In genomic region chr12:130439250-130439649, GRCh38 we compare ENCODE assay signal across 29 cellular contexts.
"Had no signal": no experiment of that assay in that cellular context is flagged by ENCODE, and none has a peak within 500 bp of the region (broad histone marks: within the 10 kb centered on the region; RNA-seq: fewer than 3 reads in every experiment).

No MANE protein-coding gene starts in this region.

- H3K9me3 ChIP-seq: mucosa of descending colon, ovary, prostate gland, upper lobe of left lung had no signal

- H3K27me3 ChIP-seq: esophagus muscularis mucosa, ovary, upper lobe of left lung had no signal

- H3K4me1 Mint-ChIP-seq: activated B cell treated with CpG ODN at 0.5 μM for 24 hours; endodermal cell; stimulated activated memory B cell treated with anti-CD40 and anti-IgM and Interleukin-4, amounts not matched to agents 10 μg/mL and 1 μg/mL and 100 μg/mL, for 72 hours; stimulated activated naive CD8-positive, alpha-beta T cell treated with anti-CD3 and anti-CD28 coated beads, Interleukin-15, amount 100 ng/mL, for 72 hours had no signal

- H3K27me3 Mint-ChIP-seq: activated B cell treated with CpG ODN at 0.5 μM for 24 hours; activated CD8-positive, alpha-beta T cell treated with anti-CD3 and anti-CD28 coated beads for 36 hours; dendritic cell treated with granulocyte-macrophage colony-stimulating factor and Interleukin-4, amounts not matched to agents 40 ng/mL and 50 ng/mL, for 4 days; stimulated activated memory B cell treated with anti-CD40 and anti-IgM and Interleukin-4, amounts not matched to agents 10 μg/mL and 1 μg/mL and 100 μg/mL, for 72 hours; stimulated activated naive CD8-positive, alpha-beta T cell treated with anti-CD3 and anti-CD28 coated beads, Interleukin-15, amount 100 ng/mL, for 72 hours had no signal

- ATAC-seq: activated CD8-positive, alpha-beta T cell treated with anti-CD3 and anti-CD28 coated beads for 36 hours; activated T-cell treated with anti-CD3 and anti-CD28 coated beads, Interleukin-2, amount 50 U/mL, for 72 hours; heart right ventricle; mucosa of descending colon; stimulated activated memory B cell treated with anti-CD40 and anti-IgM and Interleukin-4, amounts not matched to agents 10 μg/mL and 1 μg/mL and 100 μg/mL, for 72 hours; stimulated activated naive CD8-positive, alpha-beta T cell treated with anti-CD3 and anti-CD28 coated beads, Interleukin-15, amount 100 ng/mL, for 72 hours had no signal

- H3K4me3 ChIP-seq: esophagus muscularis mucosa, heart right ventricle, left ventricle myocardium inferior, mucosa of descending colon, ovary, prostate gland, smooth muscle cell, upper lobe of left lung had no signal

- DNase-seq: activated B cell treated with CpG ODN at 0.5 μM for 24 hours; activated CD4-positive, alpha-beta T cell treated with anti-CD3 and anti-CD28 coated beads, Interleukin-2, amount 50 U/mL, for 1 hour; activated CD8-positive, alpha-beta T cell treated with anti-CD3 and anti-CD28 coated beads for 36 hours; activated naive CD4-positive, alpha-beta T cell treated with anti-CD3 and anti-CD28 coated beads, Interleukin-2, amount 50 U/mL, for 16 hours; activated T-cell treated with anti-CD3 and anti-CD28 coated beads for 4 hours; activated T-cell treated with anti-CD3 and anti-CD28 coated beads, Interleukin-2, amount 50 U/mL, for 72 hours; amniotic stem cell; endodermal cell; foreskin melanocyte; heart right ventricle; kidney glomerular epithelial cell; left ventricle myocardium inferior; ovary; retina; stimulated activated CD4-positive, alpha-beta T cell treated with anti-CD3 and anti-CD28 coated beads, Interleukin-1b, Interleukin-23, amount 100 ng/mL, for 48 hours; stimulated activated CD4-positive, alpha-beta T cell treated with anti-CD3 and anti-CD28 coated beads, Interleukin-4, amount 100 ng/mL, for 4 hours; stimulated activated CD8-positive, alpha-beta memory T cell treated with anti-CD3 and anti-CD28 coated beads, Interleukin-4, amount 100 ng/mL, for 48 hours; stimulated activated naive CD8-positive, alpha-beta T cell treated with anti-CD3 and anti-CD28 coated beads, Interleukin-15, amount 100 ng/mL, for 72 hours; substantia nigra; T-helper 1 cell; upper lobe of left lung had no signal

- H3K4me3 Mint-ChIP-seq: activated B cell treated with CpG ODN at 0.5 μM for 24 hours; activated CD8-positive, alpha-beta T cell treated with anti-CD3 and anti-CD28 coated beads for 36 hours; activated T-cell treated with anti-CD3 and anti-CD28 coated beads, Interleukin-2, amount 50 U/mL, for 72 hours; dendritic cell treated with granulocyte-macrophage colony-stimulating factor and Interleukin-4, amounts not matched to agents 40 ng/mL and 50 ng/mL, for 4 days; endodermal cell; stimulated activated memory B cell treated with anti-CD40 and anti-IgM and Interleukin-4, amounts not matched to agents 10 μg/mL and 1 μg/mL and 100 μg/mL, for 72 hours; stimulated activated naive CD8-positive, alpha-beta T cell treated with anti-CD3 and anti-CD28 coated beads, Interleukin-15, amount 100 ng/mL, for 72 hours; T-helper 2 cell treated with Interferon-gamma antibody and Interleukin-4, amounts not matched to agents 5 μg/mL and 100 μg/mL, for 36 hours had no signal

- H3K9me3 Mint-ChIP-seq: endodermal cell had no signal

- H3K4me1 ChIP-seq: esophagus muscularis mucosa, heart right ventricle, left ventricle myocardium inferior, prostate gland, upper lobe of left lung had no signal

- H3K27ac ChIP-seq: esophagus muscularis mucosa, heart right ventricle, left ventricle myocardium inferior, ovary, prostate gland, upper lobe of left lung had no signal

- FAIRE-seq: astrocyte had no signal

- H3K36me3 Mint-ChIP-seq: stimulated activated memory B cell treated with anti-CD40 and anti-IgM and Interleukin-4, amounts not matched to agents 10 μg/mL and 1 μg/mL and 100 μg/mL, for 72 hours had no signal

- H3K36me3 ChIP-seq: esophagus muscularis mucosa, heart right ventricle, left ventricle myocardium inferior, ovary, prostate gland, upper lobe of left lung had no signal

- H3K27ac Mint-ChIP-seq: activated B cell treated with CpG ODN at 0.5 μM for 24 hours; activated CD8-positive, alpha-beta T cell treated with anti-CD3 and anti-CD28 coated beads for 36 hours; activated T-cell treated with anti-CD3 and anti-CD28 coated beads, Interleukin-2, amount 50 U/mL, for 72 hours; dendritic cell treated with granulocyte-macrophage colony-stimulating factor and Interleukin-4, amounts not matched to agents 40 ng/mL and 50 ng/mL, for 4 days; endodermal cell; stimulated activated memory B cell treated with anti-CD40 and anti-IgM and Interleukin-4, amounts not matched to agents 10 μg/mL and 1 μg/mL and 100 μg/mL, for 72 hours; stimulated activated naive CD8-positive, alpha-beta T cell treated with anti-CD3 and anti-CD28 coated beads, Interleukin-15, amount 100 ng/mL, for 72 hours; T-helper 2 cell treated with Interferon-gamma antibody and Interleukin-4, amounts not matched to agents 5 μg/mL and 100 μg/mL, for 36 hours had no signal

- H3K4me2 ChIP-seq: smooth muscle cell had no signal
